In the genomic region with DNA sequence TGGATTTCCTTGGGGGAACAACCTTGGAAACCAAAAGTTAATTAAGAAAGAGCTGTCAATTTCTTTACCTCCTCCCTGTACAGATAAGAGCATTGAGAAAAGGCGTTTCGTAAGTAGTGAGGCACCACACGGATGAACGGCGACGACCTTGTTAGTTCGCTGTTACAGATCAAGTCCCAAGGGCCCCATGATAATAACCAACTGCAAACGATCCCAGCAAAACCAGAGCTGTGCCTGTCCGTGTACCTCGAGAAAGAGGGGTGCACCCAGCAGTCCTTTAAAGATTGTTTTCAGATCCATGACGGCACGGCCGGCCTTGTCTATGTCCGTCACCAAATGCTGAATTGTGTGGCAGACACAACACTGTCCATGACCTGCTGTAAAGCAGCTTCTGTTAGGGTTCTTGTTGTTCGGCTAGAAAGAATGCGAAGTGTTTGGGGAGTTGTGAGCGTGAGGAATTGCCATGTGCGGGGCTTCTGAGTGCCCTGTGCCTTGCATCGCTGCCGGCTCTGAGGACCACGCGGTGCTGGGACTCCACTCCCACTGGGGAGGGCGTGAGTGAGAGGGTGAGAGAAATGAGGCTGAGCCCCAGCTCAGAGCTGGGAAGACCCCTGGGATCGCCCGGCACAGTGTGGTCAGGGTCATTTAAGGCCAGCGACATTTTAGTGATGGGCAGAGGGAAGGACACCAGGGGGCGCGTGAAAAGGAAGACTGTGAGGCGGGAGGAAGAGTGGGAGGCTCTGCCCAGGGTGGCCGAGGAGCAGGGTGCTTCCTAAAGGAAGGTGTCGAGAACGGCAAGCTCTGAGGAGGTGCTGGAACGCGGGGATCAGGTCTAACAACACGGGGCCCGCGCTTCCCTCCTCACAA, we compare ENCODE assay signal across 18 cellular contexts.
"Had no signal": no experiment of that assay in that cellular context is flagged by ENCODE, and none has a peak within 500 bp of the region (broad histone marks: within the 10 kb centered on the region; RNA-seq: fewer than 3 reads in every experiment).

No MANE protein-coding gene starts in this region.

- H3K9me3 Mint-ChIP-seq: activated CD4-positive, alpha-beta T cell treated with anti-CD3 and anti-CD28 coated beads, Interleukin-2, amount 10 ng/mL, durations not matched to agents 7 days and 5 days; activated naive CD4-positive, alpha-beta T cell treated with anti-CD3 and anti-CD28 coated beads for 36 hours; activated T-helper 17 cell treated with anti-CD3 and anti-CD28 coated beads, Interleukin-2, amount 50 U/mL, for 72 hours; central memory CD8-positive, alpha-beta T cell; mesothelial cell of epicardium; natural killer cell treated with Interleukin-12 subunit alpha and Interleukin-12 subunit beta and Interleukin-15 and Interleukin-18, amount 100 ng/mL, for 72 hours; stimulated activated naive CD8-positive, alpha-beta T cell treated with anti-CD3 and anti-CD28 coated beads, Interleukin-15, amount 100 ng/mL, for 72 hours had no signal

- H3K27me3 Mint-ChIP-seq: activated T-helper 17 cell treated with anti-CD3 and anti-CD28 coated beads, Interleukin-2, amount 50 U/mL, for 72 hours had no signal

- H3K9me3 ChIP-seq: upper lobe of left lung had no signal

- H3K27me3 ChIP-seq: brain microvascular endothelial cell, upper lobe of left lung had no signal

- H3K4me1 Mint-ChIP-seq: mesothelial cell of epicardium had no signal

- H3K36me3 Mint-ChIP-seq: mesothelial cell of epicardium; natural killer cell treated with Interleukin-12 subunit alpha and Interleukin-12 subunit beta and Interleukin-15 and Interleukin-18, amount 100 ng/mL, for 72 hours had no signal

- DNase-seq: activated CD4-positive, alpha-beta T cell treated with anti-CD3 and anti-CD28 coated beads, Interleukin-2, amount 10 ng/mL, durations not matched to agents 7 days and 5 days; activated naive CD4-positive, alpha-beta T cell treated with anti-CD3 and anti-CD28 coated beads for 36 hours; activated T-cell treated with anti-CD3 and anti-CD28 coated beads for 4 hours; brain microvascular endothelial cell; right cardiac atrium; stimulated activated CD4-positive, alpha-beta T cell treated with anti-CD3 and anti-CD28 coated beads, Interleukin-2, amount 100 ng/mL, for 48 hours; stimulated activated naive CD8-positive, alpha-beta T cell treated with anti-CD3 and anti-CD28 coated beads, Interleukin-15, amount 100 ng/mL, for 72 hours; T-helper 1 cell; T-helper 9 cell; upper lobe of left lung had no signal

- H3K27ac Mint-ChIP-seq: activated CD4-positive, alpha-beta T cell treated with anti-CD3 and anti-CD28 coated beads, Interleukin-2, amount 10 ng/mL, durations not matched to agents 7 days and 5 days; activated naive CD4-positive, alpha-beta T cell treated with anti-CD3 and anti-CD28 coated beads for 36 hours; activated T-helper 17 cell treated with anti-CD3 and anti-CD28 coated beads, Interleukin-2, amount 50 U/mL, for 72 hours; mesothelial cell of epicardium; natural killer cell treated with Interleukin-12 subunit alpha and Interleukin-12 subunit beta and Interleukin-15 and Interleukin-18, amount 100 ng/mL, for 72 hours; progenitor cell of endocrine pancreas; stimulated activated naive CD8-positive, alpha-beta T cell treated with anti-CD3 and anti-CD28 coated beads, Interleukin-15, amount 100 ng/mL, for 72 hours had no signal

- H3K4me1 ChIP-seq: upper lobe of left lung had no signal

- H3K36me3 ChIP-seq: brain microvascular endothelial cell, upper lobe of left lung had no signal

- H3K4me3 ChIP-seq: coronary artery, lung, upper lobe of left lung had no signal

- H3K4me3 Mint-ChIP-seq: activated CD4-positive, alpha-beta T cell treated with anti-CD3 and anti-CD28 coated beads, Interleukin-2, amount 10 ng/mL, durations not matched to agents 7 days and 5 days; activated naive CD4-positive, alpha-beta T cell treated with anti-CD3 and anti-CD28 coated beads for 36 hours; activated T-helper 17 cell treated with anti-CD3 and anti-CD28 coated beads, Interleukin-2, amount 50 U/mL, for 72 hours; central memory CD8-positive, alpha-beta T cell; mesothelial cell of epicardium; natural killer cell treated with Interleukin-12 subunit alpha and Interleukin-12 subunit beta and Interleukin-15 and Interleukin-18, amount 100 ng/mL, for 72 hours; stimulated activated naive CD8-positive, alpha-beta T cell treated with anti-CD3 and anti-CD28 coated beads, Interleukin-15, amount 100 ng/mL, for 72 hours had no signal

- H3K27ac ChIP-seq: brain microvascular endothelial cell, coronary artery, upper lobe of left lung had no signal

- ATAC-seq: activated T-helper 17 cell treated with anti-CD3 and anti-CD28 coated beads, Interleukin-2, amount 50 U/mL, for 72 hours; natural killer cell treated with Interleukin-12 subunit alpha and Interleukin-12 subunit beta and Interleukin-15 and Interleukin-18, amount 100 ng/mL, for 72 hours; right cardiac atrium; SK-N-SH treated with all-trans-retinoic acid at 6 μM for 48 hours; stimulated activated naive CD8-positive, alpha-beta T cell treated with anti-CD3 and anti-CD28 coated beads, Interleukin-15, amount 100 ng/mL, for 72 hours had no signal
